ENCODE assay signal across 15 cellular contexts in genomic region chr4:992297-993110, GRCh38. TPM values are rescaled to one million over a fixed set of nuclear protein-coding genes. Genes with fewer than 3 reads are reported as not detected.
DNase-seq lines count a peak whose midpoint lies in the region; ATAC-seq, FAIRE-seq and TF ChIP-seq lines count a peak whose summit lies in the region.
"Had no signal": no experiment of that assay in that cellular context is flagged by ENCODE, and none has a peak within 500 bp of the region (broad histone marks: within the 10 kb centered on the region; RNA-seq: fewer than 3 reads in every experiment).

No MANE protein-coding gene starts in this region.

- H3K4me3 ChIP-seq in WERI-Rb-1 (ENCODE audit: low read depth, low read length) (no peak overlapping the region), small intestine (ENCODE audit: low read depth in 1 of 2, low read length in 2 of 2) (peak overlapping the region in 1 of 2 donors; percentile 39)

- peaks cover under 1% of the 10 kb centered on the region for H3K4me1 Mint-ChIP-seq in mesothelial cell of epicardium
- H3K4me1 Mint-ChIP-seq in stimulated activated naive B cell treated with anti-CD40 and anti-IgM and Interleukin-4, amounts not matched to agents 10 μg/mL and 1 μg/mL and 100 μg/mL, for 72 hours, result peaks cover 8 to 30% of the 10 kb centered on the region in 2 donors

- peaks cover 14% of the 10 kb centered on the region for H3K36me3 ChIP-seq in WERI-Rb-1
- H3K36me3 ChIP-seq in small intestine (ENCODE audit: control insufficient read depth in 2 of 2, insufficient read depth in 2 of 2, low read length in 2 of 2), result peaks cover 3% of the 10 kb centered on the region in 2 donors

- TF ChIP-seq CTCF in WERI-Rb-1 (IDR thresholded peaks at IDR 0.05; ENCODE audit: low read depth, low read length) (no peak), mesothelial cell of epicardium (IDR thresholded peaks at IDR 0.05; ENCODE audit: unreplicated experiment) (no peak)

- H3K27ac ChIP-seq in WERI-Rb-1 (peak overlapping the region; percentile 77), small intestine (ENCODE audit: low read depth in 1 of 2, low read length in 1 of 2) (peak overlapping the region; percentile 91)
- H3K27ac ChIP-seq: foreskin keratinocyte had no signal

- H3K9me3 ChIP-seq in WERI-Rb-1 (ENCODE audit: severe bottlenecking) (no peaks in the 10 kb centered on the region), small intestine (ENCODE audit: control insufficient read depth, low read depth) (no peaks in the 10 kb centered on the region)

- H3K36me3 Mint-ChIP-seq in mesothelial cell of epicardium, result no peaks in the 10 kb centered on the region
- peaks cover 8 to 13% of the 10 kb centered on the region in 2 donors for H3K36me3 Mint-ChIP-seq in stimulated activated naive B cell treated with anti-CD40 and anti-IgM and Interleukin-4, amounts not matched to agents 10 μg/mL and 1 μg/mL and 100 μg/mL, for 72 hours
- H3K36me3 Mint-ChIP-seq: brain, natural killer cell had no signal

- 13 to 49% (median 36%) methylated on average over 25 of the region's 25 CpGs for WGBS in small intestine, 3 donors

- ATAC-seq in GM19351 (IDR thresholded peaks at IDR 0.05; ENCODE audit: unreplicated experiment), result peak; percentile 67
- no peak for ATAC-seq in GM19467 (IDR thresholded peaks at IDR 0.05; ENCODE audit: unreplicated experiment)
- no peak for ATAC-seq in stimulated activated naive B cell treated with anti-CD40 and anti-IgM and Interleukin-4, amounts not matched to agents 10 μg/mL and 1 μg/mL and 100 μg/mL, for 72 hours (replicated peaks)
- ATAC-seq in HG02759 (IDR thresholded peaks at IDR 0.05; ENCODE audit: unreplicated experiment), result no peak
- ATAC-seq: foreskin keratinocyte, natural killer cell had no signal

- H3K27ac Mint-ChIP-seq in mesothelial cell of epicardium, result no peak overlapping the region
- no peak overlapping the region for H3K27ac Mint-ChIP-seq in stimulated activated naive B cell treated with anti-CD40 and anti-IgM and Interleukin-4, amounts not matched to agents 10 μg/mL and 1 μg/mL and 100 μg/mL, for 72 hours
- H3K27ac Mint-ChIP-seq: natural killer cell had no signal

- no peak for FAIRE-seq in small intestine (lab: Jason Lieb, UNC)
- FAIRE-seq: HTR-8/SVneo had no signal

- H3K27me3 ChIP-seq in WERI-Rb-1 (ENCODE audit: insufficient read depth, low read depth, severe bottlenecking) (no peaks in the 10 kb centered on the region), small intestine (ENCODE audit: control insufficient read depth in 2 of 2, insufficient read depth in 2 of 2, low read length in 2 of 2) (no peaks in the 10 kb centered on the region)

- no peaks in the 10 kb centered on the region for H3K9me3 Mint-ChIP-seq in mesothelial cell of epicardium
- no peaks in the 10 kb centered on the region for H3K9me3 Mint-ChIP-seq in stimulated activated naive B cell treated with anti-CD40 and anti-IgM and Interleukin-4, amounts not matched to agents 10 μg/mL and 1 μg/mL and 100 μg/mL, for 72 hours
- H3K9me3 Mint-ChIP-seq: brain, natural killer cell had no signal

- DNase-seq in WERI-Rb-1 (no peak), kidney glomerular epithelial cell (lab: John Stamatoyannopoulos, UW) (peak; percentile 53), small intestine (peak; percentile 98), mesothelial cell of epicardium (ENCODE audit: low spot score in 2 of 2, unreplicated experiment in 2 of 2) (no peak)
- DNase-seq in stimulated activated naive B cell treated with anti-CD40 and anti-IgM and Interleukin-4, amounts not matched to agents 10 μg/mL and 1 μg/mL and 100 μg/mL, for 72 hours, result no peak
- DNase-seq: activated CD8-positive, alpha-beta memory T cell treated with anti-CD3 and anti-CD28 coated beads, Interleukin-2, amount 50 U/mL, for 48 hours; EL; foreskin keratinocyte; natural killer cell; T-helper 1 cell had no signal

- peaks cover 19% of the 10 kb centered on the region for H3K27me3 Mint-ChIP-seq in mesothelial cell of epicardium (ENCODE audit: low read depth)
- H3K27me3 Mint-ChIP-seq in stimulated activated naive B cell treated with anti-CD40 and anti-IgM and Interleukin-4, amounts not matched to agents 10 μg/mL and 1 μg/mL and 100 μg/mL, for 72 hours, result peaks cover 14 to 20% of the 10 kb centered on the region in 2 donors

- no peak overlapping the region for H3K4me3 Mint-ChIP-seq in mesothelial cell of epicardium
- peak overlapping the region in 1 of 2 donors; percentile 17 for H3K4me3 Mint-ChIP-seq in stimulated activated naive B cell treated with anti-CD40 and anti-IgM and Interleukin-4, amounts not matched to agents 10 μg/mL and 1 μg/mL and 100 μg/mL, for 72 hours
- H3K4me3 Mint-ChIP-seq: brain, natural killer cell had no signal

- peaks cover 0 to 3% of the 10 kb centered on the region in 2 donors for H3K4me1 ChIP-seq in small intestine (ENCODE audit: control insufficient read depth in 2 of 2, insufficient read depth in 1 of 2, low read depth in 1 of 2, low read length in 1 of 2)
- H3K4me1 ChIP-seq: foreskin keratinocyte had no signal

RNA-seq across cellular contexts. Expression of gene SLC26A1, which starts 0.7 kb away (rescaled TPM):
- 1 to 10 TPM in 2 of 3 donors, under 1 TPM in 1; 0.54 to 3.0 (median 2.5) TPM for polyA plus RNA-seq in small intestine
- total RNA-seq in mesothelial cell of epicardium, result 0.23 to 0.63 TPM (median 0.38 TPM) in 3 replicates
- total RNA-seq: foreskin keratinocyte had no signal
- polyA plus RNA-seq: foreskin keratinocyte had no signal

RNA-seq across cellular contexts. Expression of gene IDUA, which starts 5.7 kb away (rescaled TPM):
- 10 to 100 TPM; 10.8 to 13.2 (median 13.0) TPM for polyA plus RNA-seq in small intestine
- 63.3 to 68.6 TPM (median 65.8 TPM) in 3 replicates for total RNA-seq in mesothelial cell of epicardium

RNA-seq across cellular contexts. Expression of gene FGFRL1, which starts 18.9 kb away (rescaled TPM):
- polyA plus RNA-seq in small intestine, result 10 to 100 TPM in 1 of 3 donors, 1 to 10 TPM in 2; 1.8 to 10.9 (median 4.1) TPM
- 35.2 to 37.7 TPM (median 37.4 TPM) in 3 replicates for total RNA-seq in mesothelial cell of epicardium

RNA-seq across cellular contexts. Expression of gene DGKQ, which starts 19.1 kb away (rescaled TPM):
- polyA plus RNA-seq in small intestine, result 10 to 100 TPM; 18.9 to 42.3 (median 31.6) TPM
- total RNA-seq in mesothelial cell of epicardium, result 15.2 to 16.2 TPM (median 15.6 TPM) in 3 replicates

Comparison
In these comparisons a context has a peak if more than half of its experiments do, and no peak if none do; other contexts are left out.
1. DNase-seq: peak in kidney glomerular epithelial cell (single experiment) and small intestine (single experiment); none in WERI-Rb-1 (single experiment), mesothelial cell of epicardium (0 of 2) and stimulated activated naive B cell treated with anti-CD40 and anti-IgM and Interleukin-4, amounts not matched to agents 10 μg/mL and 1 μg/mL and 100 μg/mL, for 72 hours (single experiment).